Comparison of ENCODE assay signal across 8 cellular contexts in genomic region chr10:126882055-126882454, GRCh38. TPM values are rescaled to one million over a fixed set of nuclear protein-coding genes. Genes with fewer than 3 reads are reported as not detected.
A peak's percentile ranks its signal among the peaks of the same experiment; 100 is the strongest.
DNase-seq lines count a peak whose midpoint lies in the region; ATAC-seq and TF ChIP-seq lines count a peak whose summit lies in the region.
"Not testable (repeated sequence)": the region's sequence is repeated elsewhere in the genome, so short reads cannot be mapped to it uniquely, and the experiment has no call there.
"Had no signal": no experiment of that assay in that cellular context is flagged by ENCODE, and none has a peak within 500 bp of the region (broad histone marks: within the 10 kb centered on the region; RNA-seq: fewer than 3 reads in every experiment).

No MANE protein-coding gene starts in this region.

- WGBS in H9 (ENCODE audit: extremely low coverage, insufficient read length, low lambda C conversion rate): no CpG with 5 or more reads among the region's 16 CpGs
- 5% methylated on average over 15 of the region's 16 CpGs for WGBS in hepatocyte (ENCODE audit: low lambda C conversion rate, missing lambda C conversion rate)
- 25 to 71% (median 29%) methylated on average over 7 to 16 of the region's 16 CpGs for WGBS in spleen, 5 donors

- H3K4me2 ChIP-seq in H9 (ENCODE audit: insufficient read depth, insufficient read length, low read length): peak overlapping the region; percentile 74
- peak overlapping the region; percentile 79 for H3K4me2 ChIP-seq in hepatocyte

- intact Hi-C loops in Panc1 (cut with micrococcal nuclease; ENCODE audit: unreplicated experiment); spleen (cut with DNase I; ENCODE audit: low total_unique reads): not testable (repeated sequence)

- in situ Hi-C loops in Panc1 (cut with HindIII; ENCODE audit: low pct_unique_long_range_greater_than_20kb, low sequenced_read_pairs): not testable (repeated sequence)

- not testable (repeated sequence) for H3K9me3 Mint-ChIP-seq in H9; chondrocyte (ENCODE audit: low read depth)
- peaks cover 15% of the 10 kb centered on the region for H3K9me3 Mint-ChIP-seq in nephron progenitor cell

- not testable (repeated sequence) for TF ChIP-seq POLR2A in spleen (IDR thresholded peaks at IDR 0.05)

- not testable (repeated sequence) for H3K27me3 Mint-ChIP-seq in H9 (ENCODE audit: low read depth); nephron progenitor cell (ENCODE audit: low read depth, poor library complexity)
- peaks cover 11% of the 10 kb centered on the region for H3K27me3 Mint-ChIP-seq in chondrocyte (ENCODE audit: low read depth)

- H2BK15ac ChIP-seq in H9 (ENCODE audit: low read depth, low read length): not testable (repeated sequence)

- not testable (repeated sequence) for H2BK20ac ChIP-seq in H9 (ENCODE audit: low read depth, low read length, poor library complexity, severe bottlenecking)

- H4K5ac ChIP-seq in H9 (ENCODE audit: insufficient read length, low read depth, low read length): peak overlapping the region; percentile 83

- not testable (repeated sequence) for H3K4me1 ChIP-seq in H9 (ENCODE audit: insufficient read depth, low read length); Panc1 (ENCODE audit: control insufficient read depth, insufficient read depth, low read length); hepatocyte (ENCODE audit: insufficient read depth); spleen

- H3K36me3 ChIP-seq in Panc1 (ENCODE audit: control insufficient read depth, insufficient read depth, low read length); hepatocyte (replicated peaks; ENCODE audit: insufficient read depth, low read depth); spleen: not testable (repeated sequence)

- not testable (repeated sequence) for H3K23ac ChIP-seq in H9 (ENCODE audit: insufficient read length, low read depth, low read length)

- not testable (repeated sequence) for BruUV-seq in Panc1 (replicated peaks; lab: Mats Ljungman, UMichigan)

- ATAC-seq in Panc1: not testable (repeated sequence)

- H3K9me3 ChIP-seq in H9 (ENCODE audit: control insufficient read depth, low read depth, low read length); Panc1 (ENCODE audit: control insufficient read depth, insufficient read depth, low read depth, low read length); hepatocyte (ENCODE audit: low read depth); spleen: not testable (repeated sequence)

- H3K4ac ChIP-seq in H9 (ENCODE audit: low read depth, low read length): not testable (repeated sequence)

- H3K79me1 ChIP-seq in H9 (ENCODE audit: insufficient read depth, low read depth, low read length, poor library complexity, severe bottlenecking): not testable (repeated sequence)

- H3K4me1 Mint-ChIP-seq in H9: peaks cover 13 to 23% of the 10 kb centered on the region in 2 experiments
- H3K4me1 Mint-ChIP-seq in chondrocyte (ENCODE audit: low read depth): not testable (repeated sequence)
- H3K4me1 Mint-ChIP-seq in nephron progenitor cell: peaks cover 14% of the 10 kb centered on the region

- H3K18ac ChIP-seq in H9 (ENCODE audit: insufficient read length, low read depth, low read length): peak overlapping the region; percentile 67

- not testable (repeated sequence) for H4K91ac ChIP-seq in H9 (ENCODE audit: insufficient read length, low read depth, low read length)

- POLR2A ChIA-PET in Panc1 (lab: Charles Lee): not testable (repeated sequence)

- H3K27me3 ChIP-seq in H9 (ENCODE audit: insufficient read depth, low read length); hepatocyte: not testable (repeated sequence)
- H3K27me3 ChIP-seq in Panc1 (ENCODE audit: control insufficient read depth, insufficient read depth, low read length): peaks cover 13% of the 10 kb centered on the region
- peaks cover 0 to 17% (median 0%) of the 10 kb centered on the region in 7 donors for H3K27me3 ChIP-seq in spleen (replicated peaks in 1 of 7)

- H3K36me3 Mint-ChIP-seq in H9 (ENCODE audit: insufficient read depth in 1 of 3, low read depth in 3 of 3); chondrocyte (ENCODE audit: low read depth); nephron progenitor cell (ENCODE audit: low read depth): not testable (repeated sequence)

- not testable (repeated sequence) for H2BK120ac ChIP-seq in H9 (ENCODE audit: low read depth, low read length, poor library complexity, severe bottlenecking)

- not testable (repeated sequence) for H3T11ph ChIP-seq in H9 (ENCODE audit: low read length)

- not testable (repeated sequence) for H4K8ac ChIP-seq in H9 (replicated peaks; ENCODE audit: insufficient read length, low read depth, low read length)

- H2BK5ac ChIP-seq in H9 (ENCODE audit: insufficient read length, low read length): not testable (repeated sequence)

- peak overlapping the region; percentile 85 to 96 (median 93); a peak in 6 of 7 replicates for H3K27ac Mint-ChIP-seq in H9
- not testable (repeated sequence) for H3K27ac Mint-ChIP-seq in chondrocyte (ENCODE audit: unreplicated experiment); nephron progenitor cell

- CTCF ChIA-PET in Panc1 (lab: Charles Lee): not testable (repeated sequence)

- not testable (repeated sequence) for TF ChIP-seq CTCF in H9 (conservative IDR thresholded peaks at IDR 0.05); Panc1 (IDR thresholded peaks at IDR 0.05); chondrocyte (IDR thresholded peaks at IDR 0.05); hepatocyte (IDR thresholded peaks at IDR 0.05; ENCODE audit: poor library complexity); nephron progenitor cell (IDR thresholded peaks at IDR 0.05); spleen (IDR thresholded peaks at IDR 0.05 in 8 of 11, conservative IDR thresholded peaks at IDR 0.05 in 3 of 11)

- not testable (repeated sequence) for H3K23me2 ChIP-seq in H9 (ENCODE audit: insufficient read length, low read depth, low read length, poor library complexity, severe bottlenecking)

- H3K9ac ChIP-seq in H9 (ENCODE audit: extremely low read depth, insufficient read length, low read length): peak overlapping the region; percentile 46

- H3K14ac ChIP-seq in H9 (ENCODE audit: insufficient read depth, low read length): peak overlapping the region; percentile 95; the same call in 1 of the 2 replicates

- H2BK12ac ChIP-seq in H9 (ENCODE audit: insufficient read length, low read depth, low read length): not testable (repeated sequence)

- H2AFZ ChIP-seq in H9 (ENCODE audit: low read length): not testable (repeated sequence)
- peak overlapping the region; percentile 52 for H2AFZ ChIP-seq in hepatocyte

- H2AK5ac ChIP-seq in H9 (ENCODE audit: insufficient read length, low read length): not testable (repeated sequence)

- not testable (repeated sequence) for H3K56ac ChIP-seq in H9 (ENCODE audit: insufficient read length, low read depth, low read length)

- not testable (repeated sequence) for H3K27ac ChIP-seq in H9 (ENCODE audit: insufficient read length, low read depth, low read length); Panc1 (ENCODE audit: low read length); hepatocyte; spleen

- DNase-seq in H9: peak; percentile 71
- not testable (repeated sequence) for DNase-seq in Panc1 (ENCODE audit: low read depth, low spot score); chondrocyte (ENCODE audit: low spot score); hepatocyte (ENCODE audit: low spot score)
- DNase-seq in islet precursor cell: peak; percentile 74
- DNase-seq in nephron progenitor cell: peak; percentile 32
- DNase-seq in spleen: peak; percentile 39

- not testable (repeated sequence) for H3K9me2 ChIP-seq in hepatocyte (replicated peaks; ENCODE audit: insufficient read depth)

- H3K4me3 Mint-ChIP-seq in H9: peak overlapping the region; percentile 80 to 88
- H3K4me3 Mint-ChIP-seq in chondrocyte (ENCODE audit: unreplicated experiment): peak overlapping the region; percentile 51
- peak overlapping the region; percentile 84 for H3K4me3 Mint-ChIP-seq in nephron progenitor cell

- not testable (repeated sequence) for H4K20me1 ChIP-seq in H9 (ENCODE audit: control insufficient read depth, insufficient read depth, insufficient read length); hepatocyte (ENCODE audit: insufficient read depth, poor library complexity, severe bottlenecking)

- peak overlapping the region; percentile 15 to 18; a peak in 2 of 4 replicates for H3K4me3 ChIP-seq in Panc1 (ENCODE audit: low read depth in 2 of 2, low read length in 2 of 2)
- not testable (repeated sequence) for H3K4me3 ChIP-seq in hepatocyte, spleen

- H3K79me2 ChIP-seq in H9 (ENCODE audit: insufficient read depth, low read length); hepatocyte: not testable (repeated sequence)

RNA-seq across cellular contexts. Expression of gene DOCK1, which starts 23.2 kb away (rescaled TPM):
- total RNA-seq in H9 (2021) (51.5 and 57.0 TPM in 2 replicates), Panc1 (2021; ENCODE audit: unreplicated experiment) (67.6 TPM), chondrocyte (53.1 to 57.8 TPM (median 57.1 TPM) in 3 replicates), hepatocyte (51.5 and 55.5 TPM in 2 replicates), spleen (10 to 100 TPM; 21.5 to 40.5 (median 35.7) TPM)
- polyA plus RNA-seq in Panc1 (2012; ENCODE audit: insufficient read length): 42.9 TPM
- polyA plus RNA-seq in hepatocyte (16.0 and 17.6 TPM in 2 replicates), spleen (1 to 10 TPM; 2.2 to 5.2 (median 2.6) TPM)
- polyA plus RNA-seq: CD8-positive, alpha-beta memory T cell had no signal
